9 cellular contexts compared by ENCODE assay signal in the genomic region with DNA sequence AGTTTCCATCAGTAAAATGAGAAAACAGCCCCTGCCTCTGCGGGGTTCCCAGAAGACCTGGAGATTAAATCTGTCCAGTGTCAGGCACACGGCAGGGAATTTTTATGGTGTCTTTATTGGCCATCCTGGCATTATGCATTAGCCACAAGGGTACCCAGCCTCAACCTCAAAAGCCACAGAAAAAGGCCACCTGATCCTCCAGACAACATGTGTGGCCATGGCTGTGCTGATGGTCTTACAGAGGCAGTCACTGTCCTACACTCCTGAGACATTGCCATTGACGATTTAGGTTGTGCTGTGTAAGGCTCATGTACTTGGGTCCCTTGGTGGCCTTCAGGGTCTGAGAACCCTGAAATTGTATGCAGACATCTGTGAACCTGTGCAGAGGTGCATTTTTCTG.
DNase-seq lines count a peak whose midpoint lies in the region; ATAC-seq, FAIRE-seq and TF ChIP-seq lines count a peak whose summit lies in the region.
"Had no signal": no experiment of that assay in that cellular context is flagged by ENCODE, and none has a peak within 500 bp of the region (broad histone marks: within the 10 kb centered on the region; RNA-seq: fewer than 3 reads in every experiment).

No MANE protein-coding gene starts in this region.

- no peak overlapping the region for H4K12ac ChIP-seq in trophoblast cell (ENCODE audit: low read depth, low read length)

- no peak overlapping the region for H2AK5ac ChIP-seq in trophoblast cell (ENCODE audit: low read length)

- peaks cover 88% of the 10 kb centered on the region for H3K4me1 Mint-ChIP-seq in chondrocyte (ENCODE audit: low read depth)

- H3K27me3 ChIP-seq in Panc1 (ENCODE audit: control insufficient read depth, insufficient read depth, low read length) (no peaks in the 10 kb centered on the region), trophoblast cell (ENCODE audit: insufficient read depth, low read length) (no peaks in the 10 kb centered on the region), small intestine (ENCODE audit: control insufficient read depth in 2 of 2, insufficient read depth in 2 of 2, low read length in 2 of 2) (no peaks in the 10 kb centered on the region)
- H3K27me3 ChIP-seq: ovary had no signal

- H3K27ac Mint-ChIP-seq in chondrocyte (ENCODE audit: unreplicated experiment), result peak overlapping the region; percentile 94

- H4K91ac ChIP-seq in trophoblast cell (ENCODE audit: low read depth, low read length), result peak overlapping the region; percentile 20

- H3K4me2 ChIP-seq in trophoblast cell (ENCODE audit: low read length), result no peak overlapping the region

- H3K23ac ChIP-seq in trophoblast cell (ENCODE audit: low read length), result no peak overlapping the region

- H2BK5ac ChIP-seq in trophoblast cell (ENCODE audit: low read depth, low read length, poor library complexity), result peak overlapping the region; percentile 21

- no CpG with 5 or more reads among the region's 3 CpGs for WGBS in trophoblast cell (ENCODE audit: extremely low coverage, insufficient coverage, insufficient read length)
- WGBS in small intestine, 3 donors, result 77 to 86% (median 82%) methylated on average over 3 of the region's 3 CpGs

- no peaks in the 10 kb centered on the region for H3K9me3 Mint-ChIP-seq in chondrocyte (ENCODE audit: low read depth)

- H3K4me3 ChIP-seq in GM12875 (ENCODE audit: low read depth, low read length), result peak overlapping the region; percentile 27
- H3K4me3 ChIP-seq in Panc1 (ENCODE audit: low read depth in 2 of 2, low read length in 2 of 2), result no peak overlapping the region
- H3K4me3 ChIP-seq in trophoblast cell (ENCODE audit: low read depth, low read length), result no peak overlapping the region
- no peak overlapping the region for H3K4me3 ChIP-seq in small intestine (ENCODE audit: low read depth in 1 of 2, low read length in 2 of 2)
- H3K4me3 ChIP-seq: ovary had no signal

- H2AFZ ChIP-seq in trophoblast cell (ENCODE audit: insufficient read depth, low read length, poor library complexity), result no peak overlapping the region

- BruUV-seq in Panc1 (replicated peaks; lab: Mats Ljungman, UMichigan), result no TSS peak

- H3K36me3 ChIP-seq in Panc1 (ENCODE audit: control insufficient read depth, insufficient read depth, low read length) (no peaks in the 10 kb centered on the region), trophoblast cell (ENCODE audit: control insufficient read depth in 1 of 2, insufficient read depth in 2 of 2, low read length in 2 of 2) (no peaks in the 10 kb centered on the region), small intestine (ENCODE audit: control insufficient read depth in 2 of 2, insufficient read depth in 2 of 2, low read length in 2 of 2) (no peaks in the 10 kb centered on the region)
- H3K36me3 ChIP-seq: ovary had no signal

- no peak overlapping the region for H3K4me3 Mint-ChIP-seq in chondrocyte (ENCODE audit: unreplicated experiment)

- peaks cover 4% of the 10 kb centered on the region for H3K79me2 ChIP-seq in trophoblast cell (ENCODE audit: control insufficient read depth, insufficient read depth, low read length, poor library complexity)

- peaks cover 70% of the 10 kb centered on the region for H3K79me1 ChIP-seq in trophoblast cell (ENCODE audit: low read length)

- H3K4ac ChIP-seq in trophoblast cell (ENCODE audit: low read depth, low read length), result no peak overlapping the region

- H3K14ac ChIP-seq in trophoblast cell (ENCODE audit: low read length), result no peak overlapping the region

- H2BK120ac ChIP-seq in trophoblast cell (ENCODE audit: insufficient read depth, low read length, poor library complexity), result no peak overlapping the region

- peak overlapping the region; percentile 41 for H2BK12ac ChIP-seq in trophoblast cell (ENCODE audit: low read length)

- POLR2A ChIA-PET in Panc1 (lab: Charles Lee), result no interaction called here

- H3K9me3 ChIP-seq in Panc1 (ENCODE audit: control insufficient read depth, insufficient read depth, low read depth, low read length) (no peaks in the 10 kb centered on the region), trophoblast cell (ENCODE audit: insufficient read depth, low read depth, low read length) (no peaks in the 10 kb centered on the region), small intestine (ENCODE audit: control insufficient read depth, low read depth) (no peaks in the 10 kb centered on the region)
- H3K9me3 ChIP-seq: ovary had no signal

- intact Hi-C loops in Panc1 (cut with micrococcal nuclease; ENCODE audit: unreplicated experiment), result no loop called here

- H3K36me3 Mint-ChIP-seq in chondrocyte (ENCODE audit: low read depth), result peaks cover 4% of the 10 kb centered on the region

- no peak overlapping the region for H3K9ac ChIP-seq in trophoblast cell (ENCODE audit: low read length)

- H4K8ac ChIP-seq in trophoblast cell (ENCODE audit: low read depth, low read length), result no peak overlapping the region

- in situ Hi-C loops in Panc1 (cut with HindIII; ENCODE audit: low pct_unique_long_range_greater_than_20kb, low sequenced_read_pairs) (no loop called here), G401 (cut with HindIII; ENCODE audit: low sequenced_read_pairs) (no loop called here)

- peak overlapping the region; percentile 94 for H3K27ac ChIP-seq in Panc1 (ENCODE audit: low read length)
- peak overlapping the region; percentile 14 for H3K27ac ChIP-seq in trophoblast cell (ENCODE audit: low read depth, low read length)
- H3K27ac ChIP-seq in small intestine (ENCODE audit: low read depth in 1 of 2, low read length in 1 of 2), result peak overlapping the region in 1 of 2 donors; percentile 46
- H3K27ac ChIP-seq: ovary had no signal

- CTCF ChIA-PET in Panc1 (lab: Charles Lee), result no interaction called here

- TF ChIP-seq CTCF in GM12875 (IDR thresholded peaks at IDR 0.05; ENCODE audit: borderline replicate concordance, insufficient read depth, low read depth, low read length) (no peak), Panc1 (IDR thresholded peaks at IDR 0.05) (no peak), chondrocyte (IDR thresholded peaks at IDR 0.05) (no peak)

- no peak for ATAC-seq in Panc1

- no peak for FAIRE-seq in small intestine (lab: Jason Lieb, UNC)

- H3K27me3 Mint-ChIP-seq in chondrocyte (ENCODE audit: low read depth), result no peaks in the 10 kb centered on the region

- H3K18ac ChIP-seq in trophoblast cell (ENCODE audit: low read length), result no peak overlapping the region

- H3K4me1 ChIP-seq in Panc1 (ENCODE audit: control insufficient read depth, insufficient read depth, low read length), result peaks cover 73% of the 10 kb centered on the region
- peaks cover 44 to 51% of the 10 kb centered on the region in 2 experiments for H3K4me1 ChIP-seq in trophoblast cell (ENCODE audit: control insufficient read depth in 1 of 2, insufficient read depth in 2 of 2, low read length in 2 of 2)
- peaks cover 2 to 11% of the 10 kb centered on the region in 2 donors for H3K4me1 ChIP-seq in small intestine (ENCODE audit: control insufficient read depth in 2 of 2, insufficient read depth in 1 of 2, low read depth in 1 of 2, low read length in 1 of 2)

- DNase-seq in Panc1 (ENCODE audit: low read depth, low spot score) (no peak), chondrocyte (ENCODE audit: low spot score) (peak; percentile 6), trophoblast cell (no peak), G401 (ENCODE audit: low spot score) (no peak), NOMO-1 treated with dmso at 0.1 percent for 144 hours (lab: John Stamatoyannopoulos, UW; ENCODE audit: unreplicated experiment) (no peak), small intestine (no peak), Ammon's horn (ENCODE audit: low spot score) (no peak)
